10 cellular contexts compared by ENCODE assay signal in genomic region chr2:133421516-133422324, GRCh38.
DNase-seq lines count a peak whose midpoint lies in the region; ATAC-seq and TF ChIP-seq lines count a peak whose summit lies in the region.
"Had no signal": no experiment of that assay in that cellular context is flagged by ENCODE, and none has a peak within 500 bp of the region (broad histone marks: within the 10 kb centered on the region; RNA-seq: fewer than 3 reads in every experiment).

No MANE protein-coding gene starts in this region.

- no peaks in the 10 kb centered on the region for H3K36me3 Mint-ChIP-seq in progenitor cell of endocrine pancreas (ENCODE audit: insufficient read depth)
- no peaks in the 10 kb centered on the region for H3K36me3 Mint-ChIP-seq in activated naive CD4-positive, alpha-beta T cell treated with anti-CD3 and anti-CD28 coated beads, Interleukin-2, amount 50 U/mL, for 72 hours
- H3K36me3 Mint-ChIP-seq: memory B cell had no signal

- peak; percentile 91 for ATAC-seq in Right ventricle myocardium superior (ENCODE audit: poor library complexity)
- ATAC-seq in HG03457 (IDR thresholded peaks at IDR 0.05; ENCODE audit: unreplicated experiment) = peak; percentile 97
- no peak for ATAC-seq in activated naive CD4-positive, alpha-beta T cell treated with anti-CD3 and anti-CD28 coated beads, Interleukin-2, amount 50 U/mL, for 72 hours

- DNase-seq in Right ventricle myocardium superior (no peak), right atrium auricular region (ENCODE audit: low spot score) (no peak), cerebellar cortex (ENCODE audit: low spot score) (peak; percentile 19), progenitor cell of endocrine pancreas (ENCODE audit: low spot score, unreplicated experiment) (no peak), NCI-H2196 (lab: John Stamatoyannopoulos, UW; ENCODE audit: unreplicated experiment) (no peak), ureter (ENCODE audit: low spot score) (no peak)
- no peak for DNase-seq in activated naive CD4-positive, alpha-beta T cell treated with anti-CD3 and anti-CD28 coated beads, Interleukin-2, amount 50 U/mL, for 72 hours (ENCODE audit: low spot score in 2 of 2)

- no peak for TF ChIP-seq CTCF in right atrium auricular region (IDR thresholded peaks at IDR 0.05)
- no peak for TF ChIP-seq CTCF in progenitor cell of endocrine pancreas (IDR thresholded peaks at IDR 0.05; ENCODE audit: unreplicated experiment)

- H3K27ac Mint-ChIP-seq in progenitor cell of endocrine pancreas = peak overlapping the region; percentile 34
- no peak overlapping the region for H3K27ac Mint-ChIP-seq in activated naive CD4-positive, alpha-beta T cell treated with anti-CD3 and anti-CD28 coated beads, Interleukin-2, amount 50 U/mL, for 72 hours
- H3K27ac Mint-ChIP-seq: B cell, memory B cell had no signal

- H3K36me3 ChIP-seq in right atrium auricular region = no peaks in the 10 kb centered on the region

- no peaks in the 10 kb centered on the region for H3K27me3 ChIP-seq in right atrium auricular region

- peaks cover 5% of the 10 kb centered on the region for H3K27me3 Mint-ChIP-seq in progenitor cell of endocrine pancreas
- H3K27me3 Mint-ChIP-seq: B cell, memory B cell had no signal

- H3K27ac ChIP-seq in right atrium auricular region = peak overlapping the region in 1 of 2 donors; percentile 25

- no peak overlapping the region for H3K4me3 Mint-ChIP-seq in progenitor cell of endocrine pancreas (ENCODE audit: low read depth)
- H3K4me3 Mint-ChIP-seq: B cell, memory B cell had no signal

- no peaks in the 10 kb centered on the region for H3K9me3 Mint-ChIP-seq in progenitor cell of endocrine pancreas (ENCODE audit: low read depth)
- peaks cover 0 to 9% of the 10 kb centered on the region in 2 donors for H3K9me3 Mint-ChIP-seq in activated naive CD4-positive, alpha-beta T cell treated with anti-CD3 and anti-CD28 coated beads, Interleukin-2, amount 50 U/mL, for 72 hours
- H3K9me3 Mint-ChIP-seq: memory B cell had no signal

- H3K4me1 Mint-ChIP-seq in progenitor cell of endocrine pancreas (ENCODE audit: low read depth) = peaks cover 22% of the 10 kb centered on the region
- H3K4me1 Mint-ChIP-seq: B cell, memory B cell had no signal

- intact Hi-C loops in Right ventricle myocardium superior (cut with DNase I) = no loop called here

- no peaks in the 10 kb centered on the region for H3K9me3 ChIP-seq in right atrium auricular region

- no peak overlapping the region for H3K4me3 ChIP-seq in right atrium auricular region

- H3K4me1 ChIP-seq in right atrium auricular region = peaks cover 0 to 15% of the 10 kb centered on the region in 2 donors

Comparison
In these comparisons a context has a peak if more than half of its experiments do, and no peak if none do; other contexts are left out.
1. ATAC-seq: peak in Right ventricle myocardium superior (single experiment) and HG03457 (single experiment); none in activated naive CD4-positive, alpha-beta T cell treated with anti-CD3 and anti-CD28 coated beads, Interleukin-2, amount 50 U/mL, for 72 hours (0 of 2).